ENCODE assay signal across 34 cellular contexts in genomic region chr4:172099376-172099775, GRCh38.
"Had no signal": no experiment of that assay in that cellular context is flagged by ENCODE, and none has a peak within 500 bp of the region (broad histone marks: within the 10 kb centered on the region; RNA-seq: fewer than 3 reads in every experiment).

No MANE protein-coding gene starts in this region.

- H3K4me1 Mint-ChIP-seq: activated naive CD4-positive, alpha-beta T cell treated with anti-CD3 and anti-CD28 coated beads, Interleukin-2, amount 10 ng/mL, durations not matched to agents 7 days and 5 days; activated naive CD4-positive, alpha-beta T cell treated with anti-CD3 and anti-CD28 coated beads, Interleukin-2, amount 50 U/mL, for 24 hours; activated naive CD8-positive, alpha-beta T cell treated with anti-CD3 and anti-CD28 coated beads for 36 hours; activated naive CD8-positive, alpha-beta T cell treated with anti-CD3 and anti-CD28 coated beads, Interleukin-2, amount 10 ng/mL, durations not matched to agents 7 days and 5 days; activated naive CD8-positive, alpha-beta T cell treated with anti-CD3 and anti-CD28 coated beads, Interleukin-2, amount 50 U/mL, for 24 hours; activated T-helper 17 cell treated with anti-CD3 and anti-CD28 coated beads, Interleukin-2, amount 50 U/mL, for 72 hours; brain; central memory CD8-positive, alpha-beta T cell had no signal

- H3K4me3 Mint-ChIP-seq: activated naive CD4-positive, alpha-beta T cell treated with anti-CD3 and anti-CD28 coated beads, Interleukin-2, amount 10 ng/mL, durations not matched to agents 7 days and 5 days; activated naive CD4-positive, alpha-beta T cell treated with anti-CD3 and anti-CD28 coated beads, Interleukin-2, amount 50 U/mL, for 24 hours; activated naive CD8-positive, alpha-beta T cell; activated naive CD8-positive, alpha-beta T cell treated with anti-CD3 and anti-CD28 coated beads for 36 hours; activated naive CD8-positive, alpha-beta T cell treated with anti-CD3 and anti-CD28 coated beads, Interleukin-2, amount 10 ng/mL, durations not matched to agents 7 days and 5 days; activated naive CD8-positive, alpha-beta T cell treated with anti-CD3 and anti-CD28 coated beads, Interleukin-2, amount 50 U/mL, for 24 hours; activated T-cell treated with anti-CD3 and anti-CD28 coated beads, Interleukin-2, amount 50 U/mL, for 24 hours; activated T-cell treated with anti-CD3 and anti-CD28 coated beads, Interleukin-2, amount 50 U/mL, for 4 hours; activated T-cell treated with anti-CD3 and anti-CD28 coated beads, Interleukin-2, amount 50 U/mL, for 72 hours; activated T-helper 1 cell treated with anti-CD3 and anti-CD28 coated beads, Interleukin-12 subunit alpha, Interleukin-12 subunit beta, Interleukin-2, Interleukin-4 antibody, amounts not matched to agents 30 ng/mL and 10 ng/mL and 1 ng/mL, durations not matched to agents 14 hours and 24 hours and 36 hours; activated T-helper 17 cell treated with anti-CD3 and anti-CD28 coated beads, Interleukin-2, amount 50 U/mL, for 72 hours; brain; central memory CD8-positive, alpha-beta T cell had no signal

- H3K27ac Mint-ChIP-seq: activated naive CD4-positive, alpha-beta T cell treated with anti-CD3 and anti-CD28 coated beads, Interleukin-2, amount 10 ng/mL, durations not matched to agents 7 days and 5 days; activated naive CD4-positive, alpha-beta T cell treated with anti-CD3 and anti-CD28 coated beads, Interleukin-2, amount 50 U/mL, for 24 hours; activated naive CD4-positive, alpha-beta T cell treated with anti-CD3 and anti-CD28 coated beads, Interleukin-2, amount 50 U/mL, for 72 hours; activated naive CD8-positive, alpha-beta T cell; activated naive CD8-positive, alpha-beta T cell treated with anti-CD3 and anti-CD28 coated beads for 36 hours; activated naive CD8-positive, alpha-beta T cell treated with anti-CD3 and anti-CD28 coated beads, Interleukin-2, amount 10 ng/mL, durations not matched to agents 7 days and 5 days; activated naive CD8-positive, alpha-beta T cell treated with anti-CD3 and anti-CD28 coated beads, Interleukin-2, amount 50 U/mL, for 24 hours; activated T-cell treated with anti-CD3 and anti-CD28 coated beads, Interleukin-2, amount 50 U/mL, for 24 hours; activated T-cell treated with anti-CD3 and anti-CD28 coated beads, Interleukin-2, amount 50 U/mL, for 72 hours; activated T-helper 1 cell treated with anti-CD3 and anti-CD28 coated beads, Interleukin-12 subunit alpha, Interleukin-12 subunit beta, Interleukin-2, Interleukin-4 antibody, amounts not matched to agents 30 ng/mL and 10 ng/mL and 1 ng/mL, durations not matched to agents 14 hours and 24 hours and 36 hours; activated T-helper 17 cell treated with anti-CD3 and anti-CD28 coated beads, Interleukin-2, amount 50 U/mL, for 72 hours; activated T-helper 2 cell treated with anti-CD3 and anti-CD28 coated beads, Interferon-gamma antibody, Interleukin-2, Interleukin-4, amounts not matched to agents 10 μg/mL and 5 μg/mL and 100 μg/mL, durations not matched to agents 14 hours and 24 hours and 36 hours; brain had no signal

- H3K27me3 Mint-ChIP-seq: activated naive CD4-positive, alpha-beta T cell treated with anti-CD3 and anti-CD28 coated beads, Interleukin-2, amount 10 ng/mL, durations not matched to agents 7 days and 5 days; activated naive CD4-positive, alpha-beta T cell treated with anti-CD3 and anti-CD28 coated beads, Interleukin-2, amount 50 U/mL, for 24 hours; activated naive CD8-positive, alpha-beta T cell; activated naive CD8-positive, alpha-beta T cell treated with anti-CD3 and anti-CD28 coated beads for 36 hours; activated naive CD8-positive, alpha-beta T cell treated with anti-CD3 and anti-CD28 coated beads, Interleukin-2, amount 10 ng/mL, durations not matched to agents 7 days and 5 days; activated naive CD8-positive, alpha-beta T cell treated with anti-CD3 and anti-CD28 coated beads, Interleukin-2, amount 50 U/mL, for 24 hours; activated T-cell treated with anti-CD3 and anti-CD28 coated beads, Interleukin-2, amount 50 U/mL, for 24 hours; activated T-helper 17 cell treated with anti-CD3 and anti-CD28 coated beads, Interleukin-2, amount 50 U/mL, for 72 hours; central memory CD8-positive, alpha-beta T cell had no signal

- H3K36me3 Mint-ChIP-seq: activated naive CD4-positive, alpha-beta T cell treated with anti-CD3 and anti-CD28 coated beads, Interleukin-2, amount 10 ng/mL, durations not matched to agents 7 days and 5 days; activated naive CD4-positive, alpha-beta T cell treated with anti-CD3 and anti-CD28 coated beads, Interleukin-2, amount 50 U/mL, for 24 hours; activated naive CD4-positive, alpha-beta T cell treated with anti-CD3 and anti-CD28 coated beads, Interleukin-2, amount 50 U/mL, for 72 hours; activated naive CD8-positive, alpha-beta T cell; activated naive CD8-positive, alpha-beta T cell treated with anti-CD3 and anti-CD28 coated beads for 36 hours; activated naive CD8-positive, alpha-beta T cell treated with anti-CD3 and anti-CD28 coated beads, Interleukin-2, amount 10 ng/mL, durations not matched to agents 7 days and 5 days; brain had no signal

- H3K9me3 Mint-ChIP-seq: activated naive CD8-positive, alpha-beta T cell treated with anti-CD3 and anti-CD28 coated beads, Interleukin-2, amount 10 ng/mL, durations not matched to agents 7 days and 5 days; activated T-helper 1 cell treated with anti-CD3 and anti-CD28 coated beads, Interleukin-12 subunit alpha, Interleukin-12 subunit beta, Interleukin-2, Interleukin-4 antibody, amounts not matched to agents 30 ng/mL and 10 ng/mL and 1 ng/mL, durations not matched to agents 14 hours and 24 hours and 36 hours had no signal

- DNase-seq: activated effector memory CD4-positive, alpha-beta T cell treated with anti-CD3 and anti-CD28 coated beads, Interleukin-2, amount 50 U/mL, for 16 hours; activated effector memory CD4-positive, alpha-beta T cell treated with Interleukin-2 at 50 U/mL for 16 hours; activated gamma-delta T cell; activated gamma-delta T cell treated with Interleukin-2 at 50 U/mL for 16 hours; activated naive CD4-positive, alpha-beta T cell; activated naive CD4-positive, alpha-beta T cell treated with anti-CD3 and anti-CD28 coated beads, Interleukin-2, amount 10 ng/mL, durations not matched to agents 7 days and 5 days; activated naive CD4-positive, alpha-beta T cell treated with anti-CD3 and anti-CD28 coated beads, Interleukin-2, amount 50 U/mL, for 16 hours; activated naive CD4-positive, alpha-beta T cell treated with Interleukin-2 at 50 U/mL for 16 hours; activated naive CD8-positive, alpha-beta T cell treated with anti-CD3 and anti-CD28 coated beads for 36 hours; activated naive CD8-positive, alpha-beta T cell treated with anti-CD3 and anti-CD28 coated beads, Interleukin-2, amount 10 ng/mL, durations not matched to agents 7 days and 5 days; activated naive CD8-positive, alpha-beta T cell treated with anti-CD3 and anti-CD28 coated beads, Interleukin-2, amount 50 U/mL, for 24 hours; activated T-cell treated with anti-CD3 and anti-CD28 coated beads, Interleukin-2, amount 50 U/mL, for 1 hour; activated T-cell treated with anti-CD3 and anti-CD28 coated beads, Interleukin-2, amount 50 U/mL, for 24 hours; activated T-cell treated with anti-CD3 and anti-CD28 coated beads, Interleukin-2, amount 50 U/mL, for 4 hours; activated T-cell treated with anti-CD3 and anti-CD28 coated beads, Interleukin-2, amount 50 U/mL, for 48 hours; activated T-cell treated with anti-CD3 and anti-CD28 coated beads, Interleukin-2, amount 50 U/mL, for 72 hours; adrenal gland; amniotic stem cell; amygdala; anterior cingulate cortex; aorta; body of pancreas; brain microvascular endothelial cell; caudate nucleus; central memory CD4-positive, alpha-beta T cell; cerebellar nuclear complex had no signal
